Comparison of ENCODE assay signal across 10 cellular contexts in the genomic region with DNA sequence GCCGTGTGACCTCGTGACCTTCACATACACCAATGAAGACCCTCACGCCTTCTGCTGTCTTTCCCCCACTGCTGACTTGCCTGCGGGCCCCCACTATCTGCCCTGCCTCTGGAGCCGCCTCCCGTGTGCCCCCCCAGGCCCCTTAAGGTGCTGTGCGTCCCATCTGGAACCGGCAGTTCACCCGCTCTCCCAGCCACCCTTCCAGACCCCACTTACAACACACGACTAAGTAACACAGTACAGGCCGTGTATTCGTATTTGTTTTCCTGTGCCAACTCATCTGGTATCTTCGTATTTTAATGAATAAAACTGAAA. TPM values are rescaled to one million over a fixed set of nuclear protein-coding genes. Genes with fewer than 3 reads are reported as not detected.
DNase-seq lines count a peak whose midpoint lies in the region; ATAC-seq, FAIRE-seq and TF ChIP-seq lines count a peak whose summit lies in the region.
"Had no signal": no experiment of that assay in that cellular context is flagged by ENCODE, and none has a peak within 500 bp of the region (broad histone marks: within the 10 kb centered on the region; RNA-seq: fewer than 3 reads in every experiment).

No MANE protein-coding gene starts in this region.

- H3K79me2 ChIP-seq in GM23338 (replicated peaks; ENCODE audit: insufficient read depth) = no peaks in the 10 kb centered on the region

- peaks cover 58% of the 10 kb centered on the region for H3K4me1 ChIP-seq in CD8-positive, alpha-beta T cell (ENCODE audit: insufficient read depth, low read length)
- peaks cover 23% of the 10 kb centered on the region for H3K4me1 ChIP-seq in GM23338 (ENCODE audit: insufficient read depth)
- H3K4me1 ChIP-seq in neuronal stem cell (ENCODE audit: control insufficient read depth in 2 of 2, insufficient read depth in 1 of 2, low read depth in 1 of 2, low read length in 2 of 2) = peaks cover 0 to 6% of the 10 kb centered on the region in 2 donors

- no peak overlapping the region for H2BK5ac ChIP-seq in neuronal stem cell (ENCODE audit: low read length)

- H3K4me2 ChIP-seq in GM23338 (peak overlapping the region; percentile 68; the same call in 1 of the 2 replicates), neuronal stem cell (ENCODE audit: insufficient read depth, low read length, poor library complexity, severe bottlenecking) (no peak overlapping the region)

- H2AFZ ChIP-seq in GM23338 = no peak overlapping the region
- no peak overlapping the region for H2AFZ ChIP-seq in neuronal stem cell (ENCODE audit: low read length)

- H3F3A ChIP-seq in GM23338 (replicated peaks; ENCODE audit: low read depth) = peaks cover 27% of the 10 kb centered on the region; the same call in 1 of the 2 replicates

- H3K23ac ChIP-seq in neuronal stem cell (ENCODE audit: low read depth, low read length, poor library complexity) = peak overlapping the region; percentile 44

- H3K27me3 Mint-ChIP-seq in CD8-positive, alpha-beta T cell (ENCODE audit: low read depth) = no peaks in the 10 kb centered on the region
- peaks cover 11% of the 10 kb centered on the region for H3K27me3 Mint-ChIP-seq in GM23338 (ENCODE audit: insufficient read depth, low read depth, poor library complexity)
- no peaks in the 10 kb centered on the region for H3K27me3 Mint-ChIP-seq in activated T-helper 2 cell treated with anti-CD3 and anti-CD28 coated beads, Interferon-gamma antibody, Interleukin-2, Interleukin-4, amounts not matched to agents 10 μg/mL and 5 μg/mL and 100 μg/mL, durations not matched to agents 14 hours and 24 hours and 36 hours (ENCODE audit: low read depth)

- H3K4me1 Mint-ChIP-seq in CD8-positive, alpha-beta T cell (ENCODE audit: low read depth) = peaks cover 58% of the 10 kb centered on the region
- H3K4me1 Mint-ChIP-seq in GM23338 = peaks cover 35% of the 10 kb centered on the region
- peaks cover 53% of the 10 kb centered on the region for H3K4me1 Mint-ChIP-seq in activated T-helper 2 cell treated with anti-CD3 and anti-CD28 coated beads, Interferon-gamma antibody, Interleukin-2, Interleukin-4, amounts not matched to agents 10 μg/mL and 5 μg/mL and 100 μg/mL, durations not matched to agents 14 hours and 24 hours and 36 hours (ENCODE audit: low read depth)

- H3K9me3 ChIP-seq in CD8-positive, alpha-beta T cell (ENCODE audit: low read length) = no peaks in the 10 kb centered on the region
- H3K9me3 ChIP-seq in neuronal stem cell (replicated peaks in 1 of 2; ENCODE audit: control insufficient read depth in 2 of 2, insufficient read depth in 1 of 2, low read depth in 1 of 2, low read length in 2 of 2) = peaks cover 0 to 2% of the 10 kb centered on the region in 2 donors

- peak overlapping the region; percentile 50 for H3K9ac ChIP-seq in neuronal stem cell (ENCODE audit: low read depth, low read length, poor library complexity)

- no peak overlapping the region for H3K4ac ChIP-seq in neuronal stem cell (ENCODE audit: low read length)

- H3K27ac ChIP-seq in CD8-positive, alpha-beta T cell (ENCODE audit: low read depth, low read length) = peak overlapping the region; percentile 45
- H3K27ac ChIP-seq in GM23338 (ENCODE audit: low read depth) = peak overlapping the region; percentile 93
- H3K27ac ChIP-seq in neuronal stem cell (replicated peaks; ENCODE audit: low read length) = no peak overlapping the region
- H3K27ac ChIP-seq: cardiac muscle cell had no signal

- H3K36me3 ChIP-seq in CD8-positive, alpha-beta T cell (ENCODE audit: insufficient read depth, low read length) = peaks cover 19% of the 10 kb centered on the region
- no peaks in the 10 kb centered on the region; the same call in 1 of the 2 replicates for H3K36me3 ChIP-seq in GM23338 (ENCODE audit: insufficient read depth)
- H3K36me3 ChIP-seq in neuronal stem cell (replicated peaks in 1 of 2; ENCODE audit: control insufficient read depth in 2 of 2, insufficient read depth in 2 of 2, low read length in 2 of 2) = peaks cover 26 to 48% of the 10 kb centered on the region in 2 donors

- H2BK120ac ChIP-seq in neuronal stem cell (ENCODE audit: low read depth, low read length) = no peak overlapping the region

- no peak for DNase-seq in CD8-positive, alpha-beta T cell
- DNase-seq in GM23338 (ENCODE audit: low spot score) (no peak), neuronal stem cell (ENCODE audit: low spot score) (no peak), glomerular visceral epithelial cell (ENCODE audit: extremely low spot score) (no peak), NCI-H2227 (lab: John Stamatoyannopoulos, UW; ENCODE audit: unreplicated experiment) (no peak), frontal cortex (ENCODE audit: low spot score in 2 of 2) (no peak)
- DNase-seq in activated T-helper 2 cell treated with anti-CD3 and anti-CD28 coated beads, Interferon-gamma antibody, Interleukin-2, Interleukin-4, amounts not matched to agents 10 μg/mL and 5 μg/mL and 100 μg/mL, durations not matched to agents 14 hours and 24 hours and 36 hours (ENCODE audit: low spot score) = no peak
- DNase-seq in central memory CD4-positive, alpha-beta T cell = no peak
- DNase-seq: GF-D8 had no signal

- intact Hi-C loops in CD8-positive, alpha-beta T cell (cut with DNase I, micrococcal nuclease) = loop anchor here (1.0 to 5.0 kb wide), 2 partner anchors 29 to 326 kb away; a partner anchor contains a TSS
- intact Hi-C loops in activated T-helper 2 cell treated with anti-CD3 and anti-CD28 coated beads, Interferon-gamma antibody, Interleukin-2, Interleukin-4, amounts not matched to agents 10 μg/mL and 5 μg/mL and 100 μg/mL, durations not matched to agents 14 hours and 24 hours and 36 hours (cut with micrococcal nuclease) = loop anchor here (5.0 to 10.0 kb wide), 2 partner anchors 328 to 561 kb away; no protein-coding TSS in a partner anchor

- peak overlapping the region; percentile 54 for H3K4me3 ChIP-seq in CD8-positive, alpha-beta T cell (ENCODE audit: low read depth, low read length)
- H3K4me3 ChIP-seq in GM23338 (peak overlapping the region; percentile 42; the same call in 1 of the 2 replicates), neuronal stem cell (ENCODE audit: low read length in 2 of 2) (no peak overlapping the region)
- H3K4me3 ChIP-seq: cardiac muscle cell had no signal

- peak overlapping the region; percentile 94 for H3K27ac Mint-ChIP-seq in CD8-positive, alpha-beta T cell
- H3K27ac Mint-ChIP-seq in GM23338 = peak overlapping the region; percentile 88; the same call in 1 of the 2 replicates
- H3K27ac Mint-ChIP-seq in activated T-helper 2 cell treated with anti-CD3 and anti-CD28 coated beads, Interferon-gamma antibody, Interleukin-2, Interleukin-4, amounts not matched to agents 10 μg/mL and 5 μg/mL and 100 μg/mL, durations not matched to agents 14 hours and 24 hours and 36 hours = peak overlapping the region; percentile 92

- FAIRE-seq in frontal cortex (lab: Jason Lieb, UNC) = no peak

- peak overlapping the region; percentile 82 for H3K4me3 Mint-ChIP-seq in CD8-positive, alpha-beta T cell
- H3K4me3 Mint-ChIP-seq in GM23338 = peak overlapping the region; percentile 23
- H3K4me3 Mint-ChIP-seq in activated T-helper 2 cell treated with anti-CD3 and anti-CD28 coated beads, Interferon-gamma antibody, Interleukin-2, Interleukin-4, amounts not matched to agents 10 μg/mL and 5 μg/mL and 100 μg/mL, durations not matched to agents 14 hours and 24 hours and 36 hours (ENCODE audit: low read depth) = peak overlapping the region; percentile 69

- no peak overlapping the region for H2AK5ac ChIP-seq in neuronal stem cell (ENCODE audit: low read depth, low read length)

- H2BK12ac ChIP-seq in neuronal stem cell (ENCODE audit: low read length) = no peak overlapping the region

- no peak for TF ChIP-seq CTCF in CD8-positive, alpha-beta T cell (IDR thresholded peaks at IDR 0.05)
- no peak for TF ChIP-seq CTCF in GM23338 (conservative IDR thresholded peaks at IDR 0.05; ENCODE audit: low read depth in 2 of 2)

- H3K18ac ChIP-seq in neuronal stem cell (ENCODE audit: low read length) = no peak overlapping the region

- WGBS in neuronal stem cell (ENCODE audit: extremely low coverage in 2 of 2, insufficient read length in 2 of 2, insufficient replicate concordance in 1 of 2), 2 donors = no CpG with 5 or more reads among the region's 13 CpGs

- no peaks in the 10 kb centered on the region for H3K9me2 ChIP-seq in GM23338 (ENCODE audit: insufficient read depth)

- ATAC-seq in CD8-positive, alpha-beta T cell = no peak
- ATAC-seq in GM23338 = no peak

- H3K14ac ChIP-seq in neuronal stem cell (ENCODE audit: low read length) = no peak overlapping the region

- no peak overlapping the region for H4K91ac ChIP-seq in neuronal stem cell (ENCODE audit: low read depth, low read length, poor library complexity)

- no peak overlapping the region for H4K8ac ChIP-seq in neuronal stem cell (ENCODE audit: low read depth, low read length)

- no peaks in the 10 kb centered on the region for H3K79me1 ChIP-seq in neuronal stem cell (ENCODE audit: low read depth, low read length)

- POLR2A ChIA-PET in CD8-positive, alpha-beta T cell (lab: Charles Lee) = interaction anchor here (0.9 to 2.3 kb wide), 6 partner anchors 10 to 144 kb away, joined by 3 to 14 read pairs (median 4); a partner anchor contains a TSS

- H3K36me3 Mint-ChIP-seq in CD8-positive, alpha-beta T cell = peaks cover 41% of the 10 kb centered on the region
- peaks cover 40% of the 10 kb centered on the region for H3K36me3 Mint-ChIP-seq in GM23338 (ENCODE audit: low read depth)
- H3K36me3 Mint-ChIP-seq in activated T-helper 2 cell treated with anti-CD3 and anti-CD28 coated beads, Interferon-gamma antibody, Interleukin-2, Interleukin-4, amounts not matched to agents 10 μg/mL and 5 μg/mL and 100 μg/mL, durations not matched to agents 14 hours and 24 hours and 36 hours (ENCODE audit: low read depth) = peaks cover 44% of the 10 kb centered on the region

- CTCF ChIA-PET in CD8-positive, alpha-beta T cell (lab: Charles Lee) = interaction anchor here (0.9 to 2.2 kb wide), 3 partner anchors 17 to 223 kb away, joined by 3 to 6 read pairs (median 4); no protein-coding TSS in a partner anchor

- H2BK15ac ChIP-seq in neuronal stem cell (ENCODE audit: low read length) = no peak overlapping the region

- H3K9me3 Mint-ChIP-seq in CD8-positive, alpha-beta T cell = peaks cover 4% of the 10 kb centered on the region
- H3K9me3 Mint-ChIP-seq in GM23338 = no peaks in the 10 kb centered on the region; the same call in 2 of the 3 replicates
- H3K9me3 Mint-ChIP-seq in activated T-helper 2 cell treated with anti-CD3 and anti-CD28 coated beads, Interferon-gamma antibody, Interleukin-2, Interleukin-4, amounts not matched to agents 10 μg/mL and 5 μg/mL and 100 μg/mL, durations not matched to agents 14 hours and 24 hours and 36 hours = peaks cover 4% of the 10 kb centered on the region

- H3K27me3 ChIP-seq in CD8-positive, alpha-beta T cell (ENCODE audit: insufficient read depth, low read length) = no peaks in the 10 kb centered on the region
- no peaks in the 10 kb centered on the region for H3K27me3 ChIP-seq in GM23338 (ENCODE audit: insufficient read depth)
- no peaks in the 10 kb centered on the region for H3K27me3 ChIP-seq in neuronal stem cell (ENCODE audit: control insufficient read depth in 3 of 3, insufficient read depth in 3 of 3, low read depth in 1 of 3, low read length in 3 of 3)
- H3K27me3 ChIP-seq: cardiac muscle cell had no signal

- H4K20me1 ChIP-seq in GM23338 (replicated peaks; ENCODE audit: insufficient read depth) = peaks cover 4% of the 10 kb centered on the region; the same call in 1 of the 2 replicates

RNA-seq across cellular contexts. Expression of a gene that starts 21.7 kb away (rescaled TPM):
- under 1 TPM in 1 of 2 experiments, not detected in 1; 0.08 TPM for total RNA-seq in CD8-positive, alpha-beta T cell
- 36.2 and 46.4 TPM in 2 replicates for total RNA-seq in GM23338 (2014; rRNA removed; shearing (Covaris generic))
- 9.1 and 9.8 TPM in 2 replicates for polyA plus RNA-seq in GM23338 (2016; fragmentation: Nextera tagmentation; extraction: Ambion mirVana)
- 11.8 and 12.0 TPM in 2 replicates for total RNA-seq in activated T-helper 2 cell treated with anti-CD3 and anti-CD28 coated beads, Interferon-gamma antibody, Interleukin-2, Interleukin-4, amounts not matched to agents 10 μg/mL and 5 μg/mL and 100 μg/mL, durations not matched to agents 14 hours and 24 hours and 36 hours
- polyA plus RNA-seq in neuronal stem cell (2013, experiment 1 of 2) = 2.5 TPM
- 2.5 TPM for polyA plus RNA-seq in neuronal stem cell (2013, experiment 2 of 2)
- not detected for total RNA-seq in frontal cortex
- polyA plus RNA-seq: cardiac muscle cell had no signal

RNA-seq across cellular contexts. Expression of a gene that starts 28.4 kb away (rescaled TPM):
- total RNA-seq in CD8-positive, alpha-beta T cell = 10 to 100 TPM; 56.8 to 58.9 TPM
- total RNA-seq in GM23338 (2014; rRNA removed; shearing (Covaris generic)) = 110 and 142 TPM in 2 replicates
- polyA plus RNA-seq in GM23338 (2016; fragmentation: Nextera tagmentation; extraction: Ambion mirVana) = 39.9 and 41.7 TPM in 2 replicates
- 102 and 107 TPM in 2 replicates for total RNA-seq in activated T-helper 2 cell treated with anti-CD3 and anti-CD28 coated beads, Interferon-gamma antibody, Interleukin-2, Interleukin-4, amounts not matched to agents 10 μg/mL and 5 μg/mL and 100 μg/mL, durations not matched to agents 14 hours and 24 hours and 36 hours
- 49.2 TPM for polyA plus RNA-seq in neuronal stem cell (2013, experiment 1 of 2)
- polyA plus RNA-seq in neuronal stem cell (2013, experiment 2 of 2) = 50.1 TPM
- 104 TPM for total RNA-seq in frontal cortex

Comparison
In these comparisons a context has a peak if more than half of its experiments do, and no peak if none do; other contexts are left out.
1. H3K4me3 ChIP-seq: peak in CD8-positive, alpha-beta T cell (single experiment) and GM23338 (single experiment); none in neuronal stem cell (0 of 2).
2. H3K4me3 Mint-ChIP-seq: peak in every context shown above with its lines; median percentile 82 in CD8-positive, alpha-beta T cell; 69 in activated T-helper 2 cell treated with anti-CD3 and anti-CD28 coated beads, Interferon-gamma antibody, Interleukin-2, Interleukin-4, amounts not matched to agents 10 μg/mL and 5 μg/mL and 100 μg/mL, durations not matched to agents 14 hours and 24 hours and 36 hours; 23 in GM23338.
3. RNA of a gene that starts 21.7 kb away (total RNA-seq): 36.2 to 46.4 TPM in GM23338 and 11.8 to 12.0 TPM in activated T-helper 2 cell treated with anti-CD3 and anti-CD28 coated beads, Interferon-gamma antibody, Interleukin-2, Interleukin-4, amounts not matched to agents 10 μg/mL and 5 μg/mL and 100 μg/mL, durations not matched to agents 14 hours and 24 hours and 36 hours; 0.08 TPM in CD8-positive, alpha-beta T cell and not detected in frontal cortex (single experiment); every median in the first group is over 10 times any median in the second.
4. Peak in every context shown above with its lines, with median percentiles within 50 percentile points of each other: H3K27ac Mint-ChIP-seq.